Comparison of ENCODE assay signal across 14 cellular contexts in genomic region chr2:148971547-148971946, GRCh38.
DNase-seq lines count a peak whose midpoint lies in the region; ATAC-seq and TF ChIP-seq lines count a peak whose summit lies in the region.
"Had no signal": no experiment of that assay in that cellular context is flagged by ENCODE, and none has a peak within 500 bp of the region (broad histone marks: within the 10 kb centered on the region; RNA-seq: fewer than 3 reads in every experiment).

No MANE protein-coding gene starts in this region.

- H3K27ac ChIP-seq in endodermal cell (ENCODE audit: low read depth, low read length) (no peak overlapping the region), mammary epithelial cell (ENCODE audit: insufficient read depth, low read depth, low read length) (no peak overlapping the region)
- H3K27ac ChIP-seq: sigmoid colon, uterus had no signal

- H3K4me1 Mint-ChIP-seq in endodermal cell = peaks cover 8% of the 10 kb centered on the region

- no peak overlapping the region for H3K4me3 Mint-ChIP-seq in endodermal cell
- H3K4me3 Mint-ChIP-seq: activated T-cell treated with anti-CD3 and anti-CD28 coated beads, Interleukin-2, amount 50 U/mL, for 72 hours; brain had no signal

- WGBS in endodermal cell (ENCODE audit: insufficient coverage in 1 of 2, insufficient read length in 1 of 2), 2 experiments = 91 to 100% methylated on average over 3 of the region's 3 CpGs
- 67% methylated on average over 3 of the region's 3 CpGs for WGBS in mammary epithelial cell (ENCODE audit: low coverage, missing lambda C conversion rate)

- peaks cover 13% of the 10 kb centered on the region for H3K36me3 Mint-ChIP-seq in endodermal cell (ENCODE audit: low read depth)

- intact Hi-C loops in mammary epithelial cell (cut with micrococcal nuclease) = no loop called here

- in situ Hi-C loops in mammary epithelial cell (cut with MboI; ENCODE audit: low sequenced_read_pairs in 2 of 2) = no loop called here

- H3K27ac Mint-ChIP-seq in endodermal cell = no peak overlapping the region
- H3K27ac Mint-ChIP-seq: activated T-cell treated with anti-CD3 and anti-CD28 coated beads, Interleukin-2, amount 50 U/mL, for 72 hours had no signal

- BruUV-seq in mammary epithelial cell (replicated peaks; lab: Mats Ljungman, UMichigan) = no TSS peak

- H3K4me3 ChIP-seq in GM06990 (replicated peaks; ENCODE audit: low read depth, low read length) = no peak overlapping the region
- H3K4me3 ChIP-seq in endodermal cell (ENCODE audit: low read length) = no peak overlapping the region
- no peak overlapping the region for H3K4me3 ChIP-seq in mammary epithelial cell (replicated peaks in 1 of 3; ENCODE audit: insufficient read depth in 1 of 3, low read depth in 2 of 3, low read length in 3 of 3)
- H3K4me3 ChIP-seq: sigmoid colon, uterus had no signal

- dilution Hi-C loops in mammary epithelial cell (cut with HindIII; ENCODE audit: low sequenced_read_pairs) = no loop called here

- H2AFZ ChIP-seq in mammary epithelial cell (ENCODE audit: low read depth, low read length) = no peak overlapping the region

- DNase-seq in GM06990 (ENCODE audit: extremely low read depth, insufficient read length) (peak; percentile 29), endodermal cell (no peak), NCI-H2196 (lab: John Stamatoyannopoulos, UW; ENCODE audit: unreplicated experiment) (no peak), mammary epithelial cell (no peak)
- DNase-seq: activated T-cell treated with anti-CD3 and anti-CD28 coated beads, Interleukin-2, amount 50 U/mL, for 72 hours; erythroblast; NCI-H2171; sigmoid colon; uterus had no signal

- H3K27me3 ChIP-seq in GM06990 (replicated peaks; ENCODE audit: control insufficient read depth, insufficient read depth, low read length) (no peaks in the 10 kb centered on the region), endodermal cell (ENCODE audit: control insufficient read depth, insufficient read depth, low read length, poor library complexity, severe bottlenecking) (no peaks in the 10 kb centered on the region), mammary epithelial cell (ENCODE audit: insufficient read depth, low read length) (peaks cover 8% of the 10 kb centered on the region)
- H3K27me3 ChIP-seq: sigmoid colon, uterus had no signal

- no peaks in the 10 kb centered on the region for H3K9me3 ChIP-seq in endodermal cell (ENCODE audit: control insufficient read depth, low read length)
- no peaks in the 10 kb centered on the region for H3K9me3 ChIP-seq in mammary epithelial cell (replicated peaks; ENCODE audit: insufficient read depth, low read length)
- H3K9me3 ChIP-seq: sigmoid colon, uterus had no signal

- TF ChIP-seq CTCF in GM06990 (IDR thresholded peaks at IDR 0.05; ENCODE audit: insufficient read depth, low read length, poor library complexity, severe bottlenecking) (no peak), endodermal cell (conservative IDR thresholded peaks at IDR 0.05) (no peak), mammary epithelial cell (conservative IDR thresholded peaks at IDR 0.05 in 1 of 2, IDR thresholded peaks at IDR 0.05 in 1 of 2; ENCODE audit: extremely low read depth in 1 of 2, insufficient read depth in 1 of 2, low read depth in 1 of 2, low read length in 2 of 2) (no peak)

- H3K4me1 ChIP-seq in endodermal cell (ENCODE audit: control insufficient read depth, insufficient read depth, low read length) (no peaks in the 10 kb centered on the region), mammary epithelial cell (ENCODE audit: insufficient read depth, low read length) (no peaks in the 10 kb centered on the region)
- H3K4me1 ChIP-seq: uterus had no signal

- H3K36me3 ChIP-seq in GM06990 (ENCODE audit: control insufficient read depth, insufficient read depth, low read length) (no peaks in the 10 kb centered on the region), endodermal cell (ENCODE audit: control insufficient read depth, insufficient read depth, low read length) (peaks cover 17% of the 10 kb centered on the region), mammary epithelial cell (ENCODE audit: insufficient read depth, low read length) (no peaks in the 10 kb centered on the region)
- H3K36me3 ChIP-seq: sigmoid colon, uterus had no signal

- ATAC-seq in GM19043 (IDR thresholded peaks at IDR 0.05; ENCODE audit: low read depth, unreplicated experiment) (peak; percentile 86), HG02610 (IDR thresholded peaks at IDR 0.05; ENCODE audit: unreplicated experiment) (peak; percentile 93), HG03432 (IDR thresholded peaks at IDR 0.05; ENCODE audit: unreplicated experiment) (peak; percentile 92), GM18517 (IDR thresholded peaks at IDR 0.05; ENCODE audit: unreplicated experiment) (no peak)
- ATAC-seq: activated T-cell treated with anti-CD3 and anti-CD28 coated beads, Interleukin-2, amount 50 U/mL, for 72 hours had no signal

- CTCF ChIA-PET in mammary epithelial cell (lab: Charles Lee; ENCODE audit: low non-redundant PET) = no interaction called here

- no peaks in the 10 kb centered on the region for H3K27me3 Mint-ChIP-seq in endodermal cell (ENCODE audit: insufficient read depth)
- H3K27me3 Mint-ChIP-seq: brain had no signal

- H3K9ac ChIP-seq in endodermal cell (ENCODE audit: extremely low read depth, low read length, poor library complexity, severe bottlenecking) (no peak overlapping the region), mammary epithelial cell (ENCODE audit: insufficient read depth, low read length) (no peak overlapping the region)

- H4K20me1 ChIP-seq in mammary epithelial cell (ENCODE audit: insufficient read depth, low read length) = no peaks in the 10 kb centered on the region

- H3K4me2 ChIP-seq in mammary epithelial cell (ENCODE audit: insufficient read depth, low read depth, low read length) = no peak overlapping the region

- no peaks in the 10 kb centered on the region for H3K9me3 Mint-ChIP-seq in endodermal cell
- H3K9me3 Mint-ChIP-seq: activated T-cell treated with anti-CD3 and anti-CD28 coated beads, Interleukin-2, amount 50 U/mL, for 72 hours; brain had no signal

- H3K79me2 ChIP-seq in mammary epithelial cell (ENCODE audit: insufficient read depth, low read length) = no peaks in the 10 kb centered on the region
